In genomic region chr9:93678199-93679019, GRCh38 we compare ENCODE assay signal across 17 cellular contexts.
DNase-seq lines count a peak whose midpoint lies in the region; ATAC-seq and TF ChIP-seq lines count a peak whose summit lies in the region.
"Had no signal": no experiment of that assay in that cellular context is flagged by ENCODE, and none has a peak within 500 bp of the region (broad histone marks: within the 10 kb centered on the region; RNA-seq: fewer than 3 reads in every experiment).

No MANE protein-coding gene starts in this region.

- no peaks in the 10 kb centered on the region for H3K9me3 Mint-ChIP-seq in activated naive CD8-positive, alpha-beta T cell treated with anti-CD3 and anti-CD28 coated beads, Interleukin-2, amount 10 ng/mL, durations not matched to agents 7 days and 5 days
- H3K9me3 Mint-ChIP-seq in activated naive CD8-positive, alpha-beta T cell treated with anti-CD3 and anti-CD28 coated beads for 36 hours: no peaks in the 10 kb centered on the region
- no peaks in the 10 kb centered on the region for H3K9me3 Mint-ChIP-seq in chondrocyte (ENCODE audit: low read depth)
- H3K9me3 Mint-ChIP-seq: GM23338; stimulated activated memory B cell treated with anti-CD40 and anti-IgM and Interleukin-4, amounts not matched to agents 10 μg/mL and 1 μg/mL and 100 μg/mL, for 72 hours had no signal

- no peak overlapping the region for H4K8ac ChIP-seq in mesenchymal stem cell (ENCODE audit: low read length)

- H3K27ac Mint-ChIP-seq in activated naive CD8-positive, alpha-beta T cell treated with anti-CD3 and anti-CD28 coated beads, Interleukin-2, amount 10 ng/mL, durations not matched to agents 7 days and 5 days: no peak overlapping the region
- no peak overlapping the region for H3K27ac Mint-ChIP-seq in activated naive CD8-positive, alpha-beta T cell treated with anti-CD3 and anti-CD28 coated beads for 36 hours
- no peak overlapping the region for H3K27ac Mint-ChIP-seq in chondrocyte (ENCODE audit: unreplicated experiment)
- H3K27ac Mint-ChIP-seq: B cell; GM23338; stimulated activated memory B cell treated with anti-CD40 and anti-IgM and Interleukin-4, amounts not matched to agents 10 μg/mL and 1 μg/mL and 100 μg/mL, for 72 hours had no signal

- H3K23ac ChIP-seq in mesenchymal stem cell (ENCODE audit: low read length in 2 of 2): no peak overlapping the region

- no peak overlapping the region for H2BK12ac ChIP-seq in mesenchymal stem cell (ENCODE audit: low read length in 2 of 2)

- no peak for TF ChIP-seq POLR2A in lower leg skin (IDR thresholded peaks at IDR 0.05)

- no peak overlapping the region for H3K18ac ChIP-seq in mesenchymal stem cell (ENCODE audit: low read depth in 1 of 2, low read length in 2 of 2)

- no peak for ATAC-seq in activated naive CD8-positive, alpha-beta T cell treated with anti-CD3 and anti-CD28 coated beads, Interleukin-2, amount 10 ng/mL, durations not matched to agents 7 days and 5 days (ENCODE audit: low read depth)
- ATAC-seq: GM23338; heart left ventricle; stimulated activated memory B cell treated with anti-CD40 and anti-IgM and Interleukin-4, amounts not matched to agents 10 μg/mL and 1 μg/mL and 100 μg/mL, for 72 hours had no signal

- H2BK5ac ChIP-seq in mesenchymal stem cell (ENCODE audit: low read depth, low read length, poor library complexity, severe bottlenecking): no peak overlapping the region

- H3K4me3 ChIP-seq in lower leg skin (ENCODE audit: low read depth, poor library complexity, severe bottlenecking) (no peak overlapping the region), mesenchymal stem cell (ENCODE audit: insufficient read depth in 1 of 2, low read depth in 1 of 2, low read length in 2 of 2) (no peak overlapping the region)
- H3K4me3 ChIP-seq: GM23338, heart left ventricle, lung had no signal

- intact Hi-C loops in lower leg skin (cut with DNase I; ENCODE audit: low total_unique reads): no loop called here

- 81 to 87% methylated on average over 15 to 17 of the region's 17 CpGs for WGBS in lower leg skin, 2 donors
- WGBS in mesenchymal stem cell: 92% methylated on average over 11 of the region's 17 CpGs

- peaks cover 3% of the 10 kb centered on the region for H3K36me3 Mint-ChIP-seq in activated naive CD8-positive, alpha-beta T cell treated with anti-CD3 and anti-CD28 coated beads, Interleukin-2, amount 10 ng/mL, durations not matched to agents 7 days and 5 days
- H3K36me3 Mint-ChIP-seq in activated naive CD8-positive, alpha-beta T cell treated with anti-CD3 and anti-CD28 coated beads for 36 hours: peaks cover 3% of the 10 kb centered on the region
- no peaks in the 10 kb centered on the region for H3K36me3 Mint-ChIP-seq in chondrocyte (ENCODE audit: low read depth)

- DNase-seq in activated naive CD8-positive, alpha-beta T cell treated with anti-CD3 and anti-CD28 coated beads, Interleukin-2, amount 10 ng/mL, durations not matched to agents 7 days and 5 days: peak; percentile 19
- no peak for DNase-seq in activated naive CD8-positive, alpha-beta T cell treated with anti-CD3 and anti-CD28 coated beads for 36 hours
- peak; percentile 59 for DNase-seq in chondrocyte (ENCODE audit: low spot score)
- peak; percentile 7 to 81 for DNase-seq in lower leg skin (ENCODE audit: low spot score in 2 of 2)
- DNase-seq in ureter (ENCODE audit: low spot score): peak; percentile 25
- no peak for DNase-seq in RPMI8226
- no peak for DNase-seq in NCI-H1105 (lab: John Stamatoyannopoulos, UW)
- DNase-seq in mesenchymal stem cell: no peak
- DNase-seq: MV-4-11, NCI-H226, T1000 had no signal

- H3K4ac ChIP-seq in mesenchymal stem cell (ENCODE audit: low read depth in 1 of 2, low read length in 2 of 2): no peak overlapping the region

- no peak overlapping the region for H3K14ac ChIP-seq in mesenchymal stem cell (ENCODE audit: low read length in 2 of 2)

- no peaks in the 10 kb centered on the region for H3K9me3 ChIP-seq in mesenchymal stem cell (ENCODE audit: control insufficient read depth, low read length)
- H3K9me3 ChIP-seq: heart left ventricle had no signal

- no peak for TF ChIP-seq CTCF in chondrocyte (IDR thresholded peaks at IDR 0.05)
- no peak for TF ChIP-seq CTCF in lower leg skin (IDR thresholded peaks at IDR 0.05)

- peaks cover 1% of the 10 kb centered on the region for H3K4me1 Mint-ChIP-seq in activated naive CD8-positive, alpha-beta T cell treated with anti-CD3 and anti-CD28 coated beads, Interleukin-2, amount 10 ng/mL, durations not matched to agents 7 days and 5 days
- H3K4me1 Mint-ChIP-seq in activated naive CD8-positive, alpha-beta T cell treated with anti-CD3 and anti-CD28 coated beads for 36 hours: no peaks in the 10 kb centered on the region
- no peaks in the 10 kb centered on the region for H3K4me1 Mint-ChIP-seq in chondrocyte (ENCODE audit: low read depth)
- H3K4me1 Mint-ChIP-seq: B cell had no signal

- no peak overlapping the region for H2BK120ac ChIP-seq in mesenchymal stem cell (ENCODE audit: low read depth, low read length)

- H3K4me1 ChIP-seq in mesenchymal stem cell (ENCODE audit: control insufficient read depth, insufficient read depth, low read depth, low read length): no peaks in the 10 kb centered on the region
- H3K4me1 ChIP-seq: parathyroid adenoma had no signal

- H3K27me3 Mint-ChIP-seq in activated naive CD8-positive, alpha-beta T cell treated with anti-CD3 and anti-CD28 coated beads, Interleukin-2, amount 10 ng/mL, durations not matched to agents 7 days and 5 days: no peaks in the 10 kb centered on the region
- no peaks in the 10 kb centered on the region for H3K27me3 Mint-ChIP-seq in activated naive CD8-positive, alpha-beta T cell treated with anti-CD3 and anti-CD28 coated beads for 36 hours
- no peaks in the 10 kb centered on the region for H3K27me3 Mint-ChIP-seq in chondrocyte (ENCODE audit: low read depth)

- no peak overlapping the region for H3K4me2 ChIP-seq in mesenchymal stem cell (ENCODE audit: low read length, poor library complexity, severe bottlenecking)
- H3K4me2 ChIP-seq: GM23338 had no signal

- H4K91ac ChIP-seq in mesenchymal stem cell (ENCODE audit: low read length): no peak overlapping the region

- no peak overlapping the region for H2AK5ac ChIP-seq in mesenchymal stem cell (ENCODE audit: low read length, severe bottlenecking)

- no peaks in the 10 kb centered on the region for H3K79me1 ChIP-seq in mesenchymal stem cell (replicated peaks; ENCODE audit: low read length, poor library complexity, severe bottlenecking)

- H2AFZ ChIP-seq in mesenchymal stem cell (ENCODE audit: low read depth, low read length): no peak overlapping the region
- H2AFZ ChIP-seq: GM23338, parathyroid adenoma had no signal

- no peak overlapping the region for H2BK15ac ChIP-seq in mesenchymal stem cell (ENCODE audit: low read depth, poor library complexity, severe bottlenecking)

- POLR2A ChIA-PET in activated naive CD8-positive, alpha-beta T cell treated with anti-CD3 and anti-CD28 coated beads, Interleukin-2, amount 10 ng/mL, durations not matched to agents 7 days and 5 days (lab: Charles Lee): no interaction called here

- H3K9ac ChIP-seq in mesenchymal stem cell (ENCODE audit: low read length): no peak overlapping the region
- H3K9ac ChIP-seq: parathyroid adenoma had no signal

- H3K27ac ChIP-seq in mesenchymal stem cell (ENCODE audit: low read length, poor library complexity, severe bottlenecking): no peak overlapping the region
- H3K27ac ChIP-seq: heart left ventricle, parathyroid adenoma had no signal

- H3K4me3 Mint-ChIP-seq in activated naive CD8-positive, alpha-beta T cell treated with anti-CD3 and anti-CD28 coated beads, Interleukin-2, amount 10 ng/mL, durations not matched to agents 7 days and 5 days: no peak overlapping the region
- no peak overlapping the region for H3K4me3 Mint-ChIP-seq in activated naive CD8-positive, alpha-beta T cell treated with anti-CD3 and anti-CD28 coated beads for 36 hours
- no peak overlapping the region for H3K4me3 Mint-ChIP-seq in chondrocyte (ENCODE audit: unreplicated experiment)
- H3K4me3 Mint-ChIP-seq: B cell; GM23338; stimulated activated memory B cell treated with anti-CD40 and anti-IgM and Interleukin-4, amounts not matched to agents 10 μg/mL and 1 μg/mL and 100 μg/mL, for 72 hours had no signal

- H3K27me3 ChIP-seq in mesenchymal stem cell (ENCODE audit: control insufficient read depth in 1 of 2, insufficient read depth in 1 of 2, low read length in 2 of 2): peaks cover 3 to 9% of the 10 kb centered on the region in 2 experiments
- H3K27me3 ChIP-seq: heart left ventricle had no signal

- H3K36me3 ChIP-seq in mesenchymal stem cell (ENCODE audit: control insufficient read depth in 1 of 2, insufficient read depth in 2 of 2, low read depth in 1 of 2, low read length in 2 of 2): peaks cover 15 to 61% of the 10 kb centered on the region in 2 experiments

Comparison
In these comparisons a context has a peak if more than half of its experiments do, and no peak if none do; other contexts are left out.
1. DNase-seq: peak in activated naive CD8-positive, alpha-beta T cell treated with anti-CD3 and anti-CD28 coated beads, Interleukin-2, amount 10 ng/mL, durations not matched to agents 7 days and 5 days (single experiment), chondrocyte (single experiment), lower leg skin (2 of 2) and ureter (single experiment); none in activated naive CD8-positive, alpha-beta T cell treated with anti-CD3 and anti-CD28 coated beads for 36 hours (single experiment), RPMI8226 (single experiment), NCI-H1105 (single experiment) and mesenchymal stem cell (single experiment).